15 cellular contexts compared by ENCODE assay signal in the genomic region with DNA sequence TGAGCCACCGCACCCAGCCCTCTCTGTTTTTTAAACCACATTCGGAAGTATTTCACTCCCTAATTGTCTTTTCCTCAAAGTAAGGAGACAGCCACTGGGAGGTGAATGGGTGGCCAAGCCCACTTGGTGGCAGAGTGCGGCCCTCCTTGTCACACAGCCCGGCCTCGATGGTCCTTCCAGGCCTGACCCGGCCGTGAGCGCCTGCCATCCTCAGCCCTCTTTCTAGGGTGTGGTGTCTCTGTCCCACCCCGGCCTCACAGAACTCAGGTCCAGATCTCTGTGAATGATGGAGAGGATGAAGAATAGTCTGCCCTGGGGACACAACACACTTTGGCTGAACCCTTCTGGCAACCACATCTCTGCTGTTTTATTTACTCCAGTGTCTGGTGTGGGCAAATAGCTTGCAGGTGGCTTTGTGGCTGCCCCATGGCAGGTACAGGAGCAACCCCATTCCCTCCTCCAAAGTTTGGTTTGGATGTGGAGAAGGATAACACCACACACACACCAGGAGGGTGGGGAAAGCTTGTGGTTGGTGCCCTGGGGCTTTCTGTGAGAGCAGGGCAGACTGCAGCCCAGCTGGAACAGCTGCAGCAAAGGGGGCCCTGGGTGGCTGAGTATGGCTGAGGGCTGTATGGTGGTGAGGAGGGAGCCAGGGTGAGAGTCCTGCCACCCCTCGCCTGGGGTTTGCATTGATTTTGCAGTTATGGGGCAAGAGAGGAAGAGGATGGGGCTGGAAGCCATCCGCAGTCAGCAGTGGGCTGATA.
DNase-seq lines count a peak whose midpoint lies in the region; ATAC-seq, FAIRE-seq and TF ChIP-seq lines count a peak whose summit lies in the region.
"Had no signal": no experiment of that assay in that cellular context is flagged by ENCODE, and none has a peak within 500 bp of the region (broad histone marks: within the 10 kb centered on the region; RNA-seq: fewer than 3 reads in every experiment).

No MANE protein-coding gene starts in this region.

- H2AFZ ChIP-seq in HepG2 (ENCODE audit: low read length), result no peak overlapping the region

- intact Hi-C loops in activated CD4-positive, alpha-beta T cell treated with anti-CD3 and anti-CD28 coated beads, Interleukin-2, amount 10 ng/mL, durations not matched to agents 24 days and 14 days (cut with micrococcal nuclease), result no loop called here
- intact Hi-C loops in HepG2 (cut with micrococcal nuclease; ENCODE audit: unreplicated experiment) (no loop called here), upper lobe of right lung (cut with DNase I) (no loop called here)

- ATAC-seq in HepG2 (peak; percentile 28), upper lobe of right lung (peak; percentile 19), WTC11 (no peak)
- no peak for ATAC-seq in activated T-cell treated with anti-CD3 and anti-CD28 coated beads, Interleukin-2, amount 50 U/mL, for 4 hours
- ATAC-seq: HCT116 had no signal

- H3K36me3 Mint-ChIP-seq in activated CD4-positive, alpha-beta T cell treated with anti-CD3 and anti-CD28 coated beads, Interleukin-2, amount 10 ng/mL, durations not matched to agents 24 days and 14 days (ENCODE audit: low read depth), result no peaks in the 10 kb centered on the region
- no peaks in the 10 kb centered on the region for H3K36me3 Mint-ChIP-seq in WTC11
- no peaks in the 10 kb centered on the region for H3K36me3 Mint-ChIP-seq in activated T-cell treated with anti-CD3 and anti-CD28 coated beads, Interleukin-2, amount 50 U/mL, for 4 hours (ENCODE audit: insufficient read depth)
- H3K36me3 Mint-ChIP-seq: CD8-positive, alpha-beta memory T cell had no signal

- no peaks in the 10 kb centered on the region for H3K9me3 Mint-ChIP-seq in activated CD4-positive, alpha-beta T cell treated with anti-CD3 and anti-CD28 coated beads, Interleukin-2, amount 10 ng/mL, durations not matched to agents 24 days and 14 days
- H3K9me3 Mint-ChIP-seq in WTC11, result no peaks in the 10 kb centered on the region
- H3K9me3 Mint-ChIP-seq in activated T-cell treated with anti-CD3 and anti-CD28 coated beads, Interleukin-2, amount 50 U/mL, for 4 hours, result no peaks in the 10 kb centered on the region
- H3K9me3 Mint-ChIP-seq: CD8-positive, alpha-beta memory T cell had no signal

- H2BK120ac ChIP-seq in mesendoderm (ENCODE audit: low read depth, low read length), result no peak overlapping the region

- POLR2A ChIA-PET in HepG2 (lab: Yijun Ruan, JAX), result no interaction called here
- POLR2A ChIA-PET in WTC11 (lab: Charles Lee), result no interaction called here

- no peak for TF ChIP-seq RAD21 in HepG2 (CRISPR knock-in tag; IDR thresholded peaks at IDR 0.05)

- H3K79me1 ChIP-seq in mesendoderm (ENCODE audit: low read length), result no peaks in the 10 kb centered on the region

- H4K5ac ChIP-seq in mesendoderm (ENCODE audit: low read length), result no peak overlapping the region

- H3K4ac ChIP-seq in mesendoderm (ENCODE audit: low read depth, low read length), result no peak overlapping the region

- TF ChIP-seq CTCF in HepG2 (CRISPR knock-in tag; IDR thresholded peaks at IDR 0.05), result no peak
- no peak for TF ChIP-seq CTCF in upper lobe of right lung (IDR thresholded peaks at IDR 0.05)
- TF ChIP-seq CTCF in WTC11 (IDR thresholded peaks at IDR 0.05), result no peak

- no peak overlapping the region for H3K56ac ChIP-seq in mesendoderm (ENCODE audit: low read length)

- H3K18ac ChIP-seq in mesendoderm (ENCODE audit: low read length), result no peak overlapping the region

- no peak overlapping the region for H2AK5ac ChIP-seq in mesendoderm (ENCODE audit: low read length)

- H3K27ac Mint-ChIP-seq in activated CD4-positive, alpha-beta T cell treated with anti-CD3 and anti-CD28 coated beads, Interleukin-2, amount 10 ng/mL, durations not matched to agents 24 days and 14 days, result no peak overlapping the region
- H3K27ac Mint-ChIP-seq in WTC11, result no peak overlapping the region
- H3K27ac Mint-ChIP-seq: CD8-positive, alpha-beta memory T cell had no signal

- H3K27ac ChIP-seq in HepG2 (ENCODE audit: extremely low read length, insufficient read depth, low read length) (no peak overlapping the region), upper lobe of right lung (no peak overlapping the region), mesendoderm (ENCODE audit: low read depth, low read length) (no peak overlapping the region)
- H3K27ac ChIP-seq: BLaER1 had no signal

- no peak overlapping the region for H3K4me2 ChIP-seq in HepG2 (ENCODE audit: low read depth, low read length)
- no peak overlapping the region for H3K4me2 ChIP-seq in mesendoderm (ENCODE audit: low read length)
- H3K4me2 ChIP-seq: BLaER1 had no signal

- no peak overlapping the region for H2BK5ac ChIP-seq in mesendoderm (ENCODE audit: low read length)

- in situ Hi-C loops in HepG2 (cut with HindIII; ENCODE audit: extremely low pct_ligation_motif_present, low pct_unique_long_range_greater_than_20kb), result no loop called here

- H2BK15ac ChIP-seq in mesendoderm (replicated peaks; ENCODE audit: low read depth), result no peak overlapping the region

- peak; percentile 28 for DNase-seq in activated CD4-positive, alpha-beta T cell treated with anti-CD3 and anti-CD28 coated beads, Interleukin-2, amount 10 ng/mL, durations not matched to agents 24 days and 14 days
- no peak for DNase-seq in activated CD4-positive, alpha-beta T cell treated with anti-CD3 and anti-CD28 coated beads, Interleukin-2, amount 50 U/mL, for 1 hour
- peak; percentile 48 for DNase-seq in RPMI7951 (ENCODE audit: low read depth)
- no peak for DNase-seq in HepG2 (ENCODE audit: low spot score)
- no peak for DNase-seq in upper lobe of right lung
- DNase-seq in mesendoderm, result no peak
- no peak for DNase-seq in WTC11 (ENCODE audit: low spot score)
- DNase-seq in activated T-cell treated with anti-CD3 and anti-CD28 coated beads, Interleukin-2, amount 50 U/mL, for 4 hours, result no peak
- DNase-seq: 8988T; AML-193; Caco-2; CD8-positive, alpha-beta memory T cell; GF-D8 had no signal

- no peak overlapping the region for H3K23ac ChIP-seq in mesendoderm (ENCODE audit: low read length)

- H3K4me3 ChIP-seq in HepG2 (replicated peaks in 1 of 3; ENCODE audit: insufficient read depth in 1 of 3, low read depth in 2 of 3, low read length in 3 of 3) (no peak overlapping the region), upper lobe of right lung (no peak overlapping the region), mesendoderm (ENCODE audit: low read length) (no peak overlapping the region)
- H3K4me3 ChIP-seq: BLaER1 had no signal

- H4K8ac ChIP-seq in mesendoderm (ENCODE audit: low read depth, low read length), result no peak overlapping the region

- peaks cover 7 to 47% of the 10 kb centered on the region in 2 experiments; a peak in 4 of 5 replicates for H3K27me3 ChIP-seq in HepG2 (ENCODE audit: control insufficient read depth in 1 of 2, insufficient read depth in 2 of 2, low read length in 2 of 2)
- no peaks in the 10 kb centered on the region for H3K27me3 ChIP-seq in upper lobe of right lung
- H3K27me3 ChIP-seq in mesendoderm (ENCODE audit: insufficient read depth, low read length, poor library complexity), result no peaks in the 10 kb centered on the region
- H3K27me3 ChIP-seq: BLaER1 had no signal

- peaks cover 5% of the 10 kb centered on the region for H3K4me1 Mint-ChIP-seq in activated CD4-positive, alpha-beta T cell treated with anti-CD3 and anti-CD28 coated beads, Interleukin-2, amount 10 ng/mL, durations not matched to agents 24 days and 14 days
- H3K4me1 Mint-ChIP-seq in WTC11, result peaks cover 9% of the 10 kb centered on the region; the same call in 1 of the 2 replicates
- H3K4me1 Mint-ChIP-seq in activated T-cell treated with anti-CD3 and anti-CD28 coated beads, Interleukin-2, amount 50 U/mL, for 4 hours (ENCODE audit: low read depth), result peaks cover 4% of the 10 kb centered on the region

- no peak overlapping the region for H3K4me3 Mint-ChIP-seq in activated CD4-positive, alpha-beta T cell treated with anti-CD3 and anti-CD28 coated beads, Interleukin-2, amount 10 ng/mL, durations not matched to agents 24 days and 14 days
- H3K4me3 Mint-ChIP-seq in WTC11, result no peak overlapping the region
- no peak overlapping the region for H3K4me3 Mint-ChIP-seq in activated T-cell treated with anti-CD3 and anti-CD28 coated beads, Interleukin-2, amount 50 U/mL, for 4 hours
- H3K4me3 Mint-ChIP-seq: CD8-positive, alpha-beta memory T cell had no signal

- TF ChIP-seq EP300 in HepG2 (IDR thresholded peaks at IDR 0.05; ENCODE audit: low read depth in 2 of 2, low read length in 2 of 2) (no peak), HepG2 (CRISPR knock-in tag; IDR thresholded peaks at IDR 0.05; ENCODE audit: borderline replicate concordance) (no peak)

- no peak for TF ChIP-seq POLR2A in HepG2 (IDR thresholded peaks at IDR 0.05; ENCODE audit: insufficient read depth in 1 of 2, low read depth in 2 of 2, low read length in 2 of 2)

- H3K36me3 ChIP-seq in HepG2 (replicated peaks in 1 of 2; ENCODE audit: control insufficient read depth in 1 of 2, insufficient read depth in 2 of 2, low read length in 2 of 2) (no peaks in the 10 kb centered on the region), upper lobe of right lung (no peaks in the 10 kb centered on the region), mesendoderm (ENCODE audit: control insufficient read depth, insufficient read depth, low read length) (no peaks in the 10 kb centered on the region)
- H3K36me3 ChIP-seq: BLaER1 had no signal

- H3K9me3 ChIP-seq in HepG2 (ENCODE audit: low read length) (no peaks in the 10 kb centered on the region), upper lobe of right lung (no peaks in the 10 kb centered on the region)
- H3K9me3 ChIP-seq: Caco-2 had no signal

- BruUV-seq in HepG2 (replicated peaks; lab: Mats Ljungman, UMichigan), result no TSS peak

- no peaks in the 10 kb centered on the region for H3K4me1 ChIP-seq in HepG2 (ENCODE audit: insufficient read depth, low read length)
- H3K4me1 ChIP-seq in upper lobe of right lung, result no peaks in the 10 kb centered on the region
- no peaks in the 10 kb centered on the region for H3K4me1 ChIP-seq in mesendoderm (ENCODE audit: control insufficient read depth, low read depth, low read length)
- H3K4me1 ChIP-seq: BLaER1, Caco-2 had no signal

- no peaks in the 10 kb centered on the region for H4K20me1 ChIP-seq in HepG2 (ENCODE audit: insufficient read depth, low read length)
- H4K20me1 ChIP-seq: BLaER1 had no signal

- no peak for FAIRE-seq in HepG2 (lab: Jason Lieb, UNC)

- no peak overlapping the region for H3K9ac ChIP-seq in HepG2 (ENCODE audit: insufficient read depth, low read depth, low read length)
- no peak overlapping the region for H3K9ac ChIP-seq in mesendoderm (ENCODE audit: low read length)
- H3K9ac ChIP-seq: BLaER1 had no signal

- H3K79me2 ChIP-seq in HepG2 (ENCODE audit: insufficient read depth, low read length) (no peaks in the 10 kb centered on the region), mesendoderm (ENCODE audit: control insufficient read depth, insufficient read depth, low read length) (no peaks in the 10 kb centered on the region)

- CTCF ChIA-PET in HepG2 (lab: Yijun Ruan, JAX; ENCODE audit: low intra/inter-chr PET ratio, low total read pairs) (no interaction called here), WTC11 (lab: Charles Lee) (interaction anchor here (2.8 kb wide), 1 partner anchor 9 kb away, joined by 10 read pairs; no protein-coding TSS in a partner anchor)

- 41% methylated on average over 11 of the region's 11 CpGs for WGBS in HepG2 (ENCODE audit: low lambda C conversion rate)
- no CpG with 5 or more reads among the region's 11 CpGs for WGBS in mesendoderm (ENCODE audit: extremely low coverage, insufficient coverage, low lambda C conversion rate)

- peaks cover 14% of the 10 kb centered on the region for H3K27me3 Mint-ChIP-seq in activated CD4-positive, alpha-beta T cell treated with anti-CD3 and anti-CD28 coated beads, Interleukin-2, amount 10 ng/mL, durations not matched to agents 24 days and 14 days
- H3K27me3 Mint-ChIP-seq in WTC11 (ENCODE audit: low read depth), result no peaks in the 10 kb centered on the region
- peaks cover 13% of the 10 kb centered on the region for H3K27me3 Mint-ChIP-seq in activated T-cell treated with anti-CD3 and anti-CD28 coated beads, Interleukin-2, amount 50 U/mL, for 4 hours (ENCODE audit: low read depth)

Comparison
In these comparisons a context has a peak if more than half of its experiments do, and no peak if none do; other contexts are left out.
1. DNase-seq: peak in activated CD4-positive, alpha-beta T cell treated with anti-CD3 and anti-CD28 coated beads, Interleukin-2, amount 10 ng/mL, durations not matched to agents 24 days and 14 days (single experiment) and RPMI7951 (single experiment); none in activated CD4-positive, alpha-beta T cell treated with anti-CD3 and anti-CD28 coated beads, Interleukin-2, amount 50 U/mL, for 1 hour (single experiment), HepG2 (single experiment), upper lobe of right lung (single experiment), mesendoderm (single experiment), WTC11 (single experiment) and activated T-cell treated with anti-CD3 and anti-CD28 coated beads, Interleukin-2, amount 50 U/mL, for 4 hours (single experiment).
2. ATAC-seq: peak in HepG2 (single experiment) and upper lobe of right lung (single experiment); none in WTC11 (single experiment) and activated T-cell treated with anti-CD3 and anti-CD28 coated beads, Interleukin-2, amount 50 U/mL, for 4 hours (0 of 2).